Comparison of ENCODE assay signal across 31 cellular contexts in genomic region chr19:17148130-17148529, GRCh38.
"Had no signal": no experiment of that assay in that cellular context is flagged by ENCODE, and none has a peak within 500 bp of the region (broad histone marks: within the 10 kb centered on the region; RNA-seq: fewer than 3 reads in every experiment).

No MANE protein-coding gene starts in this region.

- ATAC-seq: activated CD4-positive, alpha-beta T cell treated with anti-CD3 and anti-CD28 coated beads for 36 hours; activated naive CD4-positive, alpha-beta T cell treated with anti-CD3 and anti-CD28 coated beads, Interleukin-2, amount 50 U/mL, for 72 hours; activated T-cell treated with anti-CD3 and anti-CD28 coated beads, Interleukin-2, amount 50 U/mL, for 72 hours; effector memory CD8-positive, alpha-beta T cell; gastroesophageal sphincter; heart right ventricle; T-cell had no signal

- H3K27ac Mint-ChIP-seq: activated CD4-positive, alpha-beta memory T cell treated with anti-CD3 and anti-CD28 coated beads for 36 hours; activated CD4-positive, alpha-beta T cell treated with anti-CD3 and anti-CD28 coated beads for 36 hours; activated CD4-positive, alpha-beta T cell treated with anti-CD3 and anti-CD28 coated beads, Interleukin-2, amount 10 ng/mL, durations not matched to agents 24 days and 14 days; activated naive CD4-positive, alpha-beta T cell treated with anti-CD3 and anti-CD28 coated beads, Interleukin-2, amount 10 ng/mL, durations not matched to agents 7 days and 5 days; activated naive CD4-positive, alpha-beta T cell treated with anti-CD3 and anti-CD28 coated beads, Interleukin-2, amount 50 U/mL, for 72 hours; activated naive CD8-positive, alpha-beta T cell treated with anti-CD3 and anti-CD28 coated beads, Interleukin-2, amount 10 ng/mL, durations not matched to agents 7 days and 5 days; activated T-cell treated with anti-CD3 and anti-CD28 coated beads, Interleukin-2, amount 50 U/mL, for 72 hours; brain; dendritic cell treated with granulocyte-macrophage colony-stimulating factor and Interleukin-4, amounts not matched to agents 40 ng/mL and 50 ng/mL, for 4 days; effector memory CD8-positive, alpha-beta T cell; T-cell; T-helper 1 cell treated with Interleukin-12 subunit alpha and Interleukin-12 subunit beta and Interleukin-4 antibody, amounts not matched to agents 30 μg/mL and 1 μg/mL, for 36 hours; T-helper 2 cell treated with Interferon-gamma antibody and Interleukin-4, amounts not matched to agents 5 μg/mL and 100 μg/mL, for 36 hours had no signal

- H3K9me3 ChIP-seq: ascending aorta, esophagus muscularis mucosa, gastroesophageal sphincter, heart right ventricle had no signal

- H3K4me3 Mint-ChIP-seq: activated CD4-positive, alpha-beta memory T cell treated with anti-CD3 and anti-CD28 coated beads for 36 hours; activated CD4-positive, alpha-beta T cell treated with anti-CD3 and anti-CD28 coated beads for 36 hours; activated CD4-positive, alpha-beta T cell treated with anti-CD3 and anti-CD28 coated beads, Interleukin-2, amount 10 ng/mL, durations not matched to agents 24 days and 14 days; activated naive CD4-positive, alpha-beta T cell treated with anti-CD3 and anti-CD28 coated beads, Interleukin-2, amount 10 ng/mL, durations not matched to agents 7 days and 5 days; activated naive CD8-positive, alpha-beta T cell treated with anti-CD3 and anti-CD28 coated beads, Interleukin-2, amount 10 ng/mL, durations not matched to agents 7 days and 5 days; activated T-cell treated with anti-CD3 and anti-CD28 coated beads, Interleukin-2, amount 50 U/mL, for 72 hours; brain; central memory CD8-positive, alpha-beta T cell; dendritic cell treated with granulocyte-macrophage colony-stimulating factor and Interleukin-4, amounts not matched to agents 40 ng/mL and 50 ng/mL, for 4 days; effector memory CD8-positive, alpha-beta T cell; T-cell; T-helper 1 cell treated with Interleukin-12 subunit alpha and Interleukin-12 subunit beta and Interleukin-4 antibody, amounts not matched to agents 30 μg/mL and 1 μg/mL, for 36 hours; T-helper 2 cell treated with Interferon-gamma antibody and Interleukin-4, amounts not matched to agents 5 μg/mL and 100 μg/mL, for 36 hours had no signal

- DNase-seq: activated CD4-positive, alpha-beta memory T cell treated with anti-CD3 and anti-CD28 coated beads for 36 hours; activated CD4-positive, alpha-beta T cell treated with anti-CD3 and anti-CD28 coated beads for 36 hours; activated CD4-positive, alpha-beta T cell treated with anti-CD3 and anti-CD28 coated beads, Interleukin-2, amount 10 ng/mL, durations not matched to agents 24 days and 14 days; activated CD4-positive, CD25-positive, alpha-beta regulatory T cell; activated CD4-positive, CD25-positive, alpha-beta regulatory T cell treated with anti-CD3 and anti-CD28 coated beads, Interleukin-2, amount 50 U/mL, for 72 hours; activated CD8-positive, alpha-beta memory T cell treated with anti-CD3 and anti-CD28 coated beads for 24 hours; activated gamma-delta T cell; activated naive CD4-positive, alpha-beta T cell; activated naive CD4-positive, alpha-beta T cell treated with anti-CD3 and anti-CD28 coated beads, Interleukin-2, amount 10 ng/mL, durations not matched to agents 7 days and 5 days; activated naive CD8-positive, alpha-beta T cell treated with anti-CD3 and anti-CD28 coated beads, Interleukin-2, amount 10 ng/mL, durations not matched to agents 7 days and 5 days; activated T-cell treated with anti-CD3 and anti-CD28 coated beads, Interleukin-2, amount 50 U/mL, for 72 hours; dorsolateral prefrontal cortex; effector CD4-positive, alpha-beta T cell; effector memory CD8-positive, alpha-beta T cell; erythroblast; foreskin melanocyte; heart right ventricle; SW 1271; T-cell; T1000; WERI-Rb-1 had no signal

- H3K27me3 Mint-ChIP-seq: activated CD4-positive, alpha-beta memory T cell treated with anti-CD3 and anti-CD28 coated beads for 36 hours; activated CD4-positive, alpha-beta T cell treated with anti-CD3 and anti-CD28 coated beads for 36 hours; activated CD4-positive, alpha-beta T cell treated with anti-CD3 and anti-CD28 coated beads, Interleukin-2, amount 10 ng/mL, durations not matched to agents 24 days and 14 days; activated naive CD4-positive, alpha-beta T cell treated with anti-CD3 and anti-CD28 coated beads, Interleukin-2, amount 10 ng/mL, durations not matched to agents 7 days and 5 days; activated naive CD8-positive, alpha-beta T cell treated with anti-CD3 and anti-CD28 coated beads, Interleukin-2, amount 10 ng/mL, durations not matched to agents 7 days and 5 days; brain; central memory CD8-positive, alpha-beta T cell; dendritic cell treated with granulocyte-macrophage colony-stimulating factor and Interleukin-4, amounts not matched to agents 40 ng/mL and 50 ng/mL, for 4 days; effector memory CD8-positive, alpha-beta T cell; T-cell had no signal

- H3K4me3 ChIP-seq: ascending aorta, coronary artery, dorsolateral prefrontal cortex, esophagus muscularis mucosa, gastroesophageal sphincter, heart right ventricle had no signal

- H3K27me3 ChIP-seq: ascending aorta, dorsolateral prefrontal cortex, esophagus muscularis mucosa, gastroesophageal sphincter, heart right ventricle had no signal

- H3K4me1 Mint-ChIP-seq: activated CD4-positive, alpha-beta T cell treated with anti-CD3 and anti-CD28 coated beads for 36 hours; brain had no signal

- H3K27ac ChIP-seq: ascending aorta, coronary artery, dorsolateral prefrontal cortex, esophagus muscularis mucosa, gastroesophageal sphincter, WERI-Rb-1 had no signal

- H3K9me3 Mint-ChIP-seq: activated CD4-positive, alpha-beta memory T cell treated with anti-CD3 and anti-CD28 coated beads for 36 hours; activated CD4-positive, alpha-beta T cell treated with anti-CD3 and anti-CD28 coated beads, Interleukin-2, amount 10 ng/mL, durations not matched to agents 24 days and 14 days; activated naive CD4-positive, alpha-beta T cell treated with anti-CD3 and anti-CD28 coated beads, Interleukin-2, amount 10 ng/mL, durations not matched to agents 7 days and 5 days; activated naive CD4-positive, alpha-beta T cell treated with anti-CD3 and anti-CD28 coated beads, Interleukin-2, amount 50 U/mL, for 72 hours; activated naive CD8-positive, alpha-beta T cell treated with anti-CD3 and anti-CD28 coated beads, Interleukin-2, amount 10 ng/mL, durations not matched to agents 7 days and 5 days; activated T-cell treated with anti-CD3 and anti-CD28 coated beads, Interleukin-2, amount 50 U/mL, for 72 hours; brain; central memory CD8-positive, alpha-beta T cell; dendritic cell treated with granulocyte-macrophage colony-stimulating factor and Interleukin-4, amounts not matched to agents 40 ng/mL and 50 ng/mL, for 4 days; effector memory CD8-positive, alpha-beta T cell; T-cell; T-helper 1 cell treated with Interleukin-12 subunit alpha and Interleukin-12 subunit beta and Interleukin-4 antibody, amounts not matched to agents 30 μg/mL and 1 μg/mL, for 36 hours; T-helper 2 cell treated with Interferon-gamma antibody and Interleukin-4, amounts not matched to agents 5 μg/mL and 100 μg/mL, for 36 hours had no signal
